16 cellular contexts compared by ENCODE assay signal in genomic region chr3:111802700-111803099, GRCh38. TPM values are rescaled to one million over a fixed set of nuclear protein-coding genes. Genes with fewer than 3 reads are reported as not detected.
DNase-seq lines count a peak whose midpoint lies in the region; ATAC-seq, FAIRE-seq and TF ChIP-seq lines count a peak whose summit lies in the region.
"Had no signal": no experiment of that assay in that cellular context is flagged by ENCODE, and none has a peak within 500 bp of the region (broad histone marks: within the 10 kb centered on the region; RNA-seq: fewer than 3 reads in every experiment).

No MANE protein-coding gene starts in this region.

- no peak overlapping the region for H2BK15ac ChIP-seq in neuronal stem cell (ENCODE audit: low read length)

- intact Hi-C loops in tibial artery (cut with DNase I; ENCODE audit: low total_unique reads) = no loop called here

- H3K27ac ChIP-seq in RWPE2 (ENCODE audit: poor library complexity, severe bottlenecking) (peak overlapping the region; percentile 95), coronary artery (peak overlapping the region; percentile 36 to 80), neuronal stem cell (replicated peaks; ENCODE audit: low read length) (no peak overlapping the region), tibial artery (peak overlapping the region; percentile 73 to 77)
- H3K27ac ChIP-seq: BLaER1, VCaP had no signal

- H2AK5ac ChIP-seq in neuronal stem cell (ENCODE audit: low read depth, low read length) = no peak overlapping the region

- H3K4ac ChIP-seq in neuronal stem cell (ENCODE audit: low read length) = no peak overlapping the region

- H3K14ac ChIP-seq in neuronal stem cell (ENCODE audit: low read length) = no peak overlapping the region

- no peak for ATAC-seq in RWPE2 (ENCODE audit: low read depth)
- ATAC-seq in HG03175 (IDR thresholded peaks at IDR 0.05; ENCODE audit: unreplicated experiment) = no peak
- no peak for ATAC-seq in GM21619 (IDR thresholded peaks at IDR 0.05; ENCODE audit: unreplicated experiment)
- ATAC-seq: natural killer cell treated with Interleukin-12 subunit alpha and Interleukin-12 subunit beta and Interleukin-15 and Interleukin-18, amount 100 ng/mL, for 72 hours had no signal

- H3K23ac ChIP-seq in neuronal stem cell (ENCODE audit: low read depth, low read length, poor library complexity) = no peak overlapping the region

- DNase-seq in RWPE2 (ENCODE audit: low spot score) (no peak), coronary artery (ENCODE audit: low spot score) (no peak), neuronal stem cell (ENCODE audit: low spot score) (no peak), tibial artery (no peak), NCI-H1417 (lab: John Stamatoyannopoulos, UW) (no peak), HTR-8/SVneo (ENCODE audit: insufficient read length, low spot score) (no peak)
- DNase-seq: activated naive CD4-positive, alpha-beta T cell; DMS79 treated with DMSO at 0.1 percent for 48 hours; glutamatergic neuron; NCI-H2029 treated with DMSO at 0.1 percent for 48 hours had no signal

- no peak overlapping the region for H3K9ac ChIP-seq in neuronal stem cell (ENCODE audit: low read depth, low read length, poor library complexity)
- H3K9ac ChIP-seq: BLaER1 had no signal

- H2BK5ac ChIP-seq in neuronal stem cell (ENCODE audit: low read length) = no peak overlapping the region

- no peak overlapping the region for H2BK120ac ChIP-seq in neuronal stem cell (ENCODE audit: low read depth, low read length)

- FAIRE-seq in HTR-8/SVneo (lab: Jason Lieb, UNC) = no peak
- FAIRE-seq: endometrium had no signal

- H3K27me3 ChIP-seq in RWPE2 (ENCODE audit: insufficient read depth, poor library complexity, severe bottlenecking) (no peaks in the 10 kb centered on the region), neuronal stem cell (ENCODE audit: control insufficient read depth in 3 of 3, insufficient read depth in 3 of 3, low read depth in 1 of 3, low read length in 3 of 3) (no peaks in the 10 kb centered on the region), tibial artery (no peaks in the 10 kb centered on the region)
- H3K27me3 ChIP-seq: BLaER1 had no signal

- WGBS in neuronal stem cell (ENCODE audit: extremely low coverage in 2 of 2, insufficient read length in 2 of 2, insufficient replicate concordance in 1 of 2), 2 donors = no CpG with 5 or more reads among the region's 1 CpG

- no peak overlapping the region for H3K4me2 ChIP-seq in neuronal stem cell (ENCODE audit: insufficient read depth, low read length, poor library complexity, severe bottlenecking)
- H3K4me2 ChIP-seq: BLaER1 had no signal

- peak overlapping the region; percentile 27 for H2AFZ ChIP-seq in neuronal stem cell (ENCODE audit: low read length)

- H4K8ac ChIP-seq in neuronal stem cell (ENCODE audit: low read depth, low read length) = no peak overlapping the region

- H3K9me3 ChIP-seq in RWPE2 (ENCODE audit: severe bottlenecking) = no peaks in the 10 kb centered on the region
- H3K9me3 ChIP-seq in neuronal stem cell (replicated peaks in 1 of 2; ENCODE audit: control insufficient read depth in 2 of 2, insufficient read depth in 1 of 2, low read depth in 1 of 2, low read length in 2 of 2) = no peaks in the 10 kb centered on the region
- H3K9me3 ChIP-seq in tibial artery = no peaks in the 10 kb centered on the region
- H3K9me3 ChIP-seq: BLaER1 had no signal

- peaks cover 46% of the 10 kb centered on the region for H3K4me1 ChIP-seq in RWPE2 (ENCODE audit: insufficient read depth, poor library complexity, severe bottlenecking)
- peaks cover 2% of the 10 kb centered on the region in 2 donors for H3K4me1 ChIP-seq in neuronal stem cell (ENCODE audit: control insufficient read depth in 2 of 2, insufficient read depth in 1 of 2, low read depth in 1 of 2, low read length in 2 of 2)
- H3K4me1 ChIP-seq in tibial artery = peaks cover 0 to 52% (median 27%) of the 10 kb centered on the region in 4 donors
- H3K4me1 ChIP-seq: BLaER1 had no signal

- no peak overlapping the region for H2BK12ac ChIP-seq in neuronal stem cell (ENCODE audit: low read length)

- H3K4me3 ChIP-seq in RWPE2 (ENCODE audit: severe bottlenecking) (no peak overlapping the region), coronary artery (peak overlapping the region; percentile 6), neuronal stem cell (ENCODE audit: low read length in 2 of 2) (no peak overlapping the region), tibial artery (no peak overlapping the region)
- H3K4me3 ChIP-seq: BLaER1 had no signal

- no peak overlapping the region for H4K91ac ChIP-seq in neuronal stem cell (ENCODE audit: low read depth, low read length, poor library complexity)

- no peaks in the 10 kb centered on the region for H3K79me1 ChIP-seq in neuronal stem cell (ENCODE audit: low read depth, low read length)

- no peak overlapping the region for H3K18ac ChIP-seq in neuronal stem cell (ENCODE audit: low read length)

- TF ChIP-seq CTCF in RWPE2 (IDR thresholded peaks at IDR 0.05; ENCODE audit: poor library complexity, severe bottlenecking) = no peak
- no peak for TF ChIP-seq CTCF in coronary artery (IDR thresholded peaks at IDR 0.05)
- no peak for TF ChIP-seq CTCF in tibial artery (IDR thresholded peaks at IDR 0.05)

- 0 out of 2 replicates have a peak, but pooled peaks cover 3% of the 10 kb centered on the region for H3K36me3 ChIP-seq in RWPE2 (ENCODE audit: low read depth)
- H3K36me3 ChIP-seq in neuronal stem cell (replicated peaks in 1 of 2; ENCODE audit: control insufficient read depth in 2 of 2, insufficient read depth in 2 of 2, low read length in 2 of 2) = no peaks in the 10 kb centered on the region
- no peaks in the 10 kb centered on the region for H3K36me3 ChIP-seq in tibial artery
- H3K36me3 ChIP-seq: BLaER1 had no signal

RNA-seq across cellular contexts. Expression of gene PHLDB2, which starts 56.4 kb away (rescaled TPM):
- polyA plus RNA-seq in neuronal stem cell (2013, experiment 1 of 2) = 4.5 TPM
- polyA plus RNA-seq in neuronal stem cell (2013, experiment 2 of 2) = 4.6 TPM
